In genomic region chr1:43789604-43790288, GRCh38 we compare ENCODE assay signal across 27 cellular contexts.
A peak's percentile ranks its signal among the peaks of the same experiment; 100 is the strongest.
DNase-seq lines count a peak whose midpoint lies in the region; ATAC-seq, FAIRE-seq and TF ChIP-seq lines count a peak whose summit lies in the region.
"Had no signal": no experiment of that assay in that cellular context is flagged by ENCODE, and none has a peak within 500 bp of the region (broad histone marks: within the 10 kb centered on the region; RNA-seq: fewer than 3 reads in every experiment).

No MANE protein-coding gene starts in this region.

- H4K20me1 ChIP-seq in MM.1S (ENCODE audit: insufficient read depth, low read length) (no peaks in the 10 kb centered on the region), K562 (replicated peaks; ENCODE audit: control insufficient read depth, insufficient read depth, low read length) (no peaks in the 10 kb centered on the region)

- TF ChIP-seq POLR2A in K562 (conservative IDR thresholded peaks at IDR 0.05) (no peak), spleen (IDR thresholded peaks at IDR 0.05) (no peak)

- DNase-seq in activated CD4-positive, alpha-beta T cell treated with anti-CD3 and anti-CD28 coated beads, Interleukin-2, amount 10 ng/mL, durations not matched to agents 7 days and 5 days: peak; percentile 59
- no peak for DNase-seq in activated CD4-positive, alpha-beta T cell treated with anti-CD3 and anti-CD28 coated beads, Interleukin-2, amount 50 U/mL, for 1 hour
- DNase-seq in CD4-positive, alpha-beta T cell: peak in 4 of 10 experiments; percentile 9 to 31 (median 11)
- DNase-seq in MM.1S (peak; percentile 56), K562 (ENCODE audit: extremely low read depth in 1 of 4, low spot score in 3 of 4) (no peak), occipital lobe (lab: John Stamatoyannopoulos, UW) (no peak), NAMALWA (ENCODE audit: low spot score) (no peak), spleen (no peak)
- DNase-seq: amygdala, cortex of kidney, DMS 273 treated with DMSO at 0.1 percent for 48 hours, endodermal cell, foreskin keratinocyte, lower lobe of right lung, NCI-H1417, NCI-H2029 treated with DMSO at 0.1 percent for 48 hours, NCI-H2227 treated with DMSO at 0.1 percent for 48 hours, NCI-H748 treated with DMSO at 0.1 percent for 48 hours, nephron progenitor cell, ovary had no signal

- H3K79me2 ChIP-seq in MM.1S (ENCODE audit: low read length) (no peaks in the 10 kb centered on the region), K562 (ENCODE audit: control insufficient read depth, insufficient read depth, low read length) (no peaks in the 10 kb centered on the region)

- peaks cover 23% of the 10 kb centered on the region for H3K4me1 Mint-ChIP-seq in activated CD4-positive, alpha-beta T cell treated with anti-CD3 and anti-CD28 coated beads, Interleukin-2, amount 10 ng/mL, durations not matched to agents 7 days and 5 days
- peaks cover 14% of the 10 kb centered on the region for H3K4me1 Mint-ChIP-seq in CD4-positive, alpha-beta T cell (ENCODE audit: low read depth)
- H3K4me1 Mint-ChIP-seq: endodermal cell, nephron progenitor cell had no signal

- no peaks in the 10 kb centered on the region for H3F3A ChIP-seq in MM.1S (ENCODE audit: insufficient read depth, low read length)

- H2AFZ ChIP-seq in MM.1S (ENCODE audit: low read length) (no peak overlapping the region), K562 (ENCODE audit: low read depth, low read length) (no peak overlapping the region)

- in situ Hi-C loops in K562 (cut with MboI): no loop called here

- no peaks in the 10 kb centered on the region for H3K9me3 Mint-ChIP-seq in activated CD4-positive, alpha-beta T cell treated with anti-CD3 and anti-CD28 coated beads, Interleukin-2, amount 10 ng/mL, durations not matched to agents 7 days and 5 days
- no peaks in the 10 kb centered on the region for H3K9me3 Mint-ChIP-seq in CD4-positive, alpha-beta T cell
- H3K9me3 Mint-ChIP-seq: activated T-helper 2 cell treated with anti-CD3 and anti-CD28 coated beads, Interferon-gamma antibody, Interleukin-2, Interleukin-4, amounts not matched to agents 10 μg/mL and 5 μg/mL and 100 μg/mL, durations not matched to agents 14 hours and 24 hours and 36 hours; CD8-positive, alpha-beta memory T cell; endodermal cell; nephron progenitor cell; type B pancreatic cell had no signal

- H3K4me3 ChIP-seq in MM.1S (ENCODE audit: low read length) (no peak overlapping the region), K562 (no peak overlapping the region), spleen (no peak overlapping the region)
- H3K4me3 ChIP-seq: esophagus muscularis mucosa, lower lobe of right lung, ovary, SJSA1 had no signal

- no peaks in the 10 kb centered on the region for H3K27me3 Mint-ChIP-seq in activated CD4-positive, alpha-beta T cell treated with anti-CD3 and anti-CD28 coated beads, Interleukin-2, amount 10 ng/mL, durations not matched to agents 7 days and 5 days
- no peaks in the 10 kb centered on the region for H3K27me3 Mint-ChIP-seq in CD4-positive, alpha-beta T cell
- H3K27me3 Mint-ChIP-seq: CD8-positive, alpha-beta memory T cell; type B pancreatic cell had no signal

- TF ChIP-seq CTCF in CD4-positive, alpha-beta T cell (IDR thresholded peaks at IDR 0.05): no peak
- TF ChIP-seq CTCF in MM.1S (IDR thresholded peaks at IDR 0.05; ENCODE audit: low read length) (no peak), K562 (IDR thresholded peaks at IDR 0.05 in 2 of 3, conservative IDR thresholded peaks at IDR 0.05 in 1 of 3; ENCODE audit: insufficient read depth in 2 of 3, low read depth in 1 of 3, low read length in 3 of 3) (no peak), spleen (IDR thresholded peaks at IDR 0.05 in 8 of 11, conservative IDR thresholded peaks at IDR 0.05 in 3 of 11) (no peak)

- H3K27ac Mint-ChIP-seq in activated CD4-positive, alpha-beta T cell treated with anti-CD3 and anti-CD28 coated beads, Interleukin-2, amount 10 ng/mL, durations not matched to agents 7 days and 5 days: peak overlapping the region; percentile 10
- H3K27ac Mint-ChIP-seq in CD4-positive, alpha-beta T cell: no peak overlapping the region
- H3K27ac Mint-ChIP-seq: activated T-helper 2 cell treated with anti-CD3 and anti-CD28 coated beads, Interferon-gamma antibody, Interleukin-2, Interleukin-4, amounts not matched to agents 10 μg/mL and 5 μg/mL and 100 μg/mL, durations not matched to agents 14 hours and 24 hours and 36 hours; endodermal cell; nephron progenitor cell; type B pancreatic cell had no signal

- no peak for TF ChIP-seq RAD21 in K562 (CRISPR knock-in tag; conservative IDR thresholded peaks at IDR 0.05 in 1 of 2, IDR thresholded peaks at IDR 0.05 in 1 of 2)

- peak; percentile 86 for ATAC-seq in CD4-positive, alpha-beta T cell (ENCODE audit: poor library complexity)
- no peak for ATAC-seq in K562
- ATAC-seq: foreskin keratinocyte, lower lobe of right lung had no signal

- WGBS in K562 (ENCODE audit: insufficient coverage, low coverage, missing lambda C conversion rate): 18% methylated on average over 2 of the region's 2 CpGs
- 63 to 72% (median 63%) methylated on average over 2 of the region's 2 CpGs for WGBS in spleen, 5 donors

- intact Hi-C loops in CD4-positive, alpha-beta T cell (cut with DNase I, micrococcal nuclease): no loop called here
- intact Hi-C loops in K562 (cut with micrococcal nuclease) (no loop called here), spleen (cut with DNase I; ENCODE audit: low total_unique reads) (no loop called here)

- CTCF ChIA-PET in activated CD4-positive, alpha-beta T cell treated with anti-CD3 and anti-CD28 coated beads, Interleukin-2, amount 10 ng/mL, durations not matched to agents 7 days and 5 days (lab: Charles Lee): interaction anchor here (0.6 to 1.2 kb wide), 3 partner anchors 9 to 24 kb away, joined by 3 read pairs; no protein-coding TSS in a partner anchor
- CTCF ChIA-PET in CD4-positive, alpha-beta T cell (lab: Charles Lee): no interaction called here
- CTCF ChIA-PET in K562 (lab: Yijun Ruan, JAX; ENCODE audit: low intra/inter-chr PET ratio): no interaction called here

- H3K4me1 ChIP-seq in MM.1S (ENCODE audit: low read length) (peaks cover 11% of the 10 kb centered on the region), K562 (replicated peaks in 1 of 2; ENCODE audit: control insufficient read depth in 2 of 2, insufficient read depth in 2 of 2, low read length in 2 of 2) (no peaks in the 10 kb centered on the region), spleen (peaks cover 0 to 27% (median 0%) of the 10 kb centered on the region in 6 donors)
- H3K4me1 ChIP-seq: lower lobe of right lung had no signal

- H3K9ac ChIP-seq in MM.1S (ENCODE audit: low read length) (no peak overlapping the region), K562 (ENCODE audit: insufficient read depth in 1 of 2, low read depth in 2 of 2, low read length in 2 of 2) (no peak overlapping the region)

- H3K9me3 ChIP-seq in CD4-positive, alpha-beta T cell (ENCODE audit: control insufficient read depth, low read length): no peaks in the 10 kb centered on the region
- H3K9me3 ChIP-seq in MM.1S (replicated peaks; ENCODE audit: insufficient read depth, low read length) (no peaks in the 10 kb centered on the region), K562 (replicated peaks; ENCODE audit: control insufficient read depth, insufficient read depth, low read depth, low read length) (no peaks in the 10 kb centered on the region), spleen (no peaks in the 10 kb centered on the region)
- H3K9me3 ChIP-seq: esophagus muscularis mucosa, lower lobe of right lung, ovary, SJSA1 had no signal

- no peak for TF ChIP-seq EP300 in K562 (IDR thresholded peaks at IDR 0.05; ENCODE audit: low read length)

- H3K9me1 ChIP-seq in K562 (ENCODE audit: control insufficient read depth, insufficient read depth, low read length): no peaks in the 10 kb centered on the region

- no peaks in the 10 kb centered on the region for H3K36me3 ChIP-seq in MM.1S (replicated peaks; ENCODE audit: insufficient read depth, low read length)
- peaks cover 8% of the 10 kb centered on the region; the same call in 1 of the 3 replicates for H3K36me3 ChIP-seq in K562 (ENCODE audit: control insufficient read depth, insufficient read depth, low read length)
- peaks cover 0 to 16% (median 0%) of the 10 kb centered on the region in 6 donors for H3K36me3 ChIP-seq in spleen
- H3K36me3 ChIP-seq: lower lobe of right lung, ovary had no signal

- no peak overlapping the region for H3K4me2 ChIP-seq in MM.1S (ENCODE audit: low read depth, low read length)
- no peak overlapping the region for H3K4me2 ChIP-seq in K562 (ENCODE audit: insufficient read depth, low read length)

- no peaks in the 10 kb centered on the region for H3K27me3 ChIP-seq in CD4-positive, alpha-beta T cell (ENCODE audit: control insufficient read depth, insufficient read depth, low read length)
- H3K27me3 ChIP-seq in MM.1S (replicated peaks; ENCODE audit: insufficient read depth, low read length): no peaks in the 10 kb centered on the region
- H3K27me3 ChIP-seq in K562 (ENCODE audit: control insufficient read depth in 2 of 2, insufficient read depth in 2 of 2, low read length in 2 of 2): no peaks in the 10 kb centered on the region
- no peaks in the 10 kb centered on the region for H3K27me3 ChIP-seq in spleen (replicated peaks in 1 of 7)
- H3K27me3 ChIP-seq: esophagus muscularis mucosa, foreskin keratinocyte, ovary, SJSA1 had no signal

- H3K36me3 Mint-ChIP-seq in activated CD4-positive, alpha-beta T cell treated with anti-CD3 and anti-CD28 coated beads, Interleukin-2, amount 10 ng/mL, durations not matched to agents 7 days and 5 days (ENCODE audit: low read depth): peaks cover 14% of the 10 kb centered on the region
- H3K36me3 Mint-ChIP-seq in CD4-positive, alpha-beta T cell (ENCODE audit: low read depth): peaks cover 22% of the 10 kb centered on the region
- H3K36me3 Mint-ChIP-seq: type B pancreatic cell had no signal

- POLR2A ChIA-PET in activated CD4-positive, alpha-beta T cell treated with anti-CD3 and anti-CD28 coated beads, Interleukin-2, amount 10 ng/mL, durations not matched to agents 7 days and 5 days (lab: Charles Lee): interaction anchor here (0.6 kb wide), 1 partner anchor 159 kb away, joined by 3 read pairs; no protein-coding TSS in a partner anchor
- POLR2A ChIA-PET in CD4-positive, alpha-beta T cell (lab: Charles Lee): interaction anchor here (1.0 kb wide), 1 partner anchor 26 kb away, joined by 3 read pairs; no protein-coding TSS in a partner anchor
- POLR2A ChIA-PET in K562 (lab: Yijun Ruan, JAX): no interaction called here

- H3K9me2 ChIP-seq in MM.1S (replicated peaks; ENCODE audit: insufficient read depth, low read length): no peaks in the 10 kb centered on the region

- H3K4me3 Mint-ChIP-seq in activated CD4-positive, alpha-beta T cell treated with anti-CD3 and anti-CD28 coated beads, Interleukin-2, amount 10 ng/mL, durations not matched to agents 7 days and 5 days: no peak overlapping the region
- H3K4me3 Mint-ChIP-seq in CD4-positive, alpha-beta T cell: no peak overlapping the region
- H3K4me3 Mint-ChIP-seq: CD8-positive, alpha-beta memory T cell; endodermal cell; nephron progenitor cell; type B pancreatic cell had no signal

- H3K27ac ChIP-seq in CD4-positive, alpha-beta T cell (ENCODE audit: low read depth, low read length): no peak overlapping the region
- peak overlapping the region; percentile 1; the same call in 1 of the 2 replicates for H3K27ac ChIP-seq in MM.1S (ENCODE audit: low read length)
- H3K27ac ChIP-seq in K562 (ENCODE audit: extremely low read depth, low read depth, low read length): no peak overlapping the region
- no peak overlapping the region for H3K27ac ChIP-seq in spleen
- H3K27ac ChIP-seq: esophagus muscularis mucosa, foreskin keratinocyte, lower lobe of right lung, ovary, SJSA1 had no signal

- BruUV-seq in K562 (replicated peaks; lab: Mats Ljungman, UMichigan): no TSS peak

- FAIRE-seq in K562 (lab: Jason Lieb, UNC): no peak
- FAIRE-seq: A204.1, H1 had no signal

Comparison
In these comparisons a context has a peak if more than half of its experiments do, and no peak if none do; other contexts are left out.
1. DNase-seq: peak in activated CD4-positive, alpha-beta T cell treated with anti-CD3 and anti-CD28 coated beads, Interleukin-2, amount 10 ng/mL, durations not matched to agents 7 days and 5 days (single experiment) and MM.1S (single experiment); none in activated CD4-positive, alpha-beta T cell treated with anti-CD3 and anti-CD28 coated beads, Interleukin-2, amount 50 U/mL, for 1 hour (single experiment), K562 (0 of 4), occipital lobe (single experiment), NAMALWA (single experiment) and spleen (single experiment).